Comparison of ENCODE assay signal across 1 cellular context in genomic region chr18:5969355-5970003, GRCh38.
TF ChIP-seq lines count a peak whose summit lies in the region.

No MANE protein-coding gene starts in this region.

TF ChIP-seq in HepG2, 621 proteins besides CTCF, POLR2A, EP300 and RAD21 (continued from another document):
- TF ChIP-seq ZNF280D (CRISPR knock-in tag; IDR thresholded peaks at IDR 0.05) (peak; percentile 35; the same call in 1 of the 2 replicates), ZNF768 (CRISPR knock-in tag; IDR thresholded peaks at IDR 0.05) (peak; percentile 14; the same call in 1 of the 2 replicates), NONO (IDR thresholded peaks at IDR 0.05) (no peak), NONO (CRISPR knock-in tag; conservative IDR thresholded peaks at IDR 0.05) (no peak), ZMAT3 (CRISPR knock-in tag; conservative IDR thresholded peaks at IDR 0.05) (0 out of 2 replicates have a peak, but pooled peaks have one; percentile 30), ZFP62 (CRISPR knock-in tag; IDR thresholded peaks at IDR 0.05) (no peak), MYC (CRISPR knock-in tag; IDR thresholded peaks at IDR 0.05; ENCODE audit: borderline replicate concordance) (0 out of 2 replicates have a peak, but pooled peaks have one; percentile 13), HIVEP1 (CRISPR knock-in tag; IDR thresholded peaks at IDR 0.05) (peak; percentile 51; the same call in 1 of the 2 replicates), MAF1 (CRISPR knock-in tag; IDR thresholded peaks at IDR 0.05; ENCODE audit: borderline replicate concordance) (no peak), ZNF556 (CRISPR knock-in tag; IDR thresholded peaks at IDR 0.05; ENCODE audit: borderline replicate concordance) (no peak), HNRNPH1 (optimal IDR thresholded peaks at IDR 0.05; ENCODE audit: low read depth, low read length) (no peak), KDM5B (CRISPR knock-in tag; IDR thresholded peaks at IDR 0.05; ENCODE audit: borderline replicate concordance) (0 out of 2 replicates have a peak, but pooled peaks have one; percentile 54), CHCHD3 (CRISPR knock-in tag; IDR thresholded peaks at IDR 0.05) (no peak), ZNF530 (CRISPR knock-in tag; IDR thresholded peaks at IDR 0.05; ENCODE audit: low read depth) (no peak), KLF9 (CRISPR knock-in tag; IDR thresholded peaks at IDR 0.05; ENCODE audit: low read depth) (no peak), RBAK (CRISPR knock-in tag; IDR thresholded peaks at IDR 0.05) (0 out of 2 replicates have a peak, but pooled peaks have one; percentile 24), CERS6 (CRISPR knock-in tag; IDR thresholded peaks at IDR 0.05) (no peak), THAP7 (CRISPR knock-in tag; IDR thresholded peaks at IDR 0.05) (0 out of 2 replicates have a peak, but pooled peaks have one; percentile 53), ZSCAN5A (CRISPR knock-in tag; IDR thresholded peaks at IDR 0.05; ENCODE audit: borderline replicate concordance) (no peak), ELF3 (CRISPR knock-in tag; IDR thresholded peaks at IDR 0.05) (no peak), ZMYM3 (CRISPR knock-in tag; IDR thresholded peaks at IDR 0.05) (no peak), SAFB2 (CRISPR knock-in tag; IDR thresholded peaks at IDR 0.05; ENCODE audit: borderline replicate concordance, low read depth) (no peak)
